ENCODE assay signal across 15 cellular contexts in genomic region chrX:72045141-72045540, GRCh38.
DNase-seq lines count a peak whose midpoint lies in the region; ATAC-seq and TF ChIP-seq lines count a peak whose summit lies in the region.
"Had no signal": no experiment of that assay in that cellular context is flagged by ENCODE, and none has a peak within 500 bp of the region (broad histone marks: within the 10 kb centered on the region; RNA-seq: fewer than 3 reads in every experiment).

No MANE protein-coding gene starts in this region.

- H3K27ac Mint-ChIP-seq in MCF 10A (ENCODE audit: low read depth, unreplicated experiment), result no peak overlapping the region
- H3K27ac Mint-ChIP-seq: activated B cell treated with CpG ODN at 0.5 μM for 24 hours had no signal

- H3K27me3 ChIP-seq in breast epithelium, result peaks cover 0 to 59% of the 10 kb centered on the region in 2 donors
- H3K27me3 ChIP-seq in effector memory CD4-positive, alpha-beta T cell (replicated peaks; ENCODE audit: control insufficient read depth, insufficient read depth, low read length, poor library complexity, severe bottlenecking), result no peaks in the 10 kb centered on the region
- H3K27me3 ChIP-seq in muscle layer of colon (ENCODE audit: control insufficient read depth in 1 of 2, insufficient read depth in 2 of 2, low read length in 2 of 2), result peaks cover 0 to 7% of the 10 kb centered on the region in 2 donors
- H3K27me3 ChIP-seq: body of pancreas had no signal

- no peaks in the 10 kb centered on the region for H3K36me3 ChIP-seq in breast epithelium
- no peaks in the 10 kb centered on the region for H3K36me3 ChIP-seq in effector memory CD4-positive, alpha-beta T cell (ENCODE audit: control insufficient read depth, insufficient read depth, low read length)
- no peaks in the 10 kb centered on the region for H3K36me3 ChIP-seq in muscle layer of colon (ENCODE audit: insufficient read depth, low read length)

- no peaks in the 10 kb centered on the region for H3K4me1 ChIP-seq in breast epithelium
- peaks cover 24% of the 10 kb centered on the region for H3K4me1 ChIP-seq in effector memory CD4-positive, alpha-beta T cell (ENCODE audit: control insufficient read depth, insufficient read depth, low read length, poor library complexity, severe bottlenecking)
- H3K4me1 ChIP-seq in muscle layer of colon (ENCODE audit: insufficient read depth, low read length), result peaks cover 44% of the 10 kb centered on the region
- H3K4me1 ChIP-seq: body of pancreas had no signal

- CTCF ChIA-PET in MCF 10A (lab: Yijun Ruan, JAX), result no interaction called here

- no peaks in the 10 kb centered on the region for H3K9me3 ChIP-seq in breast epithelium
- H3K9me3 ChIP-seq in effector memory CD4-positive, alpha-beta T cell (ENCODE audit: control insufficient read depth, low read length), result no peaks in the 10 kb centered on the region
- no peaks in the 10 kb centered on the region for H3K9me3 ChIP-seq in muscle layer of colon (ENCODE audit: low read length)
- H3K9me3 ChIP-seq: body of pancreas had no signal

- H3K27ac ChIP-seq in breast epithelium, result peak overlapping the region; percentile 77 to 91
- peak overlapping the region; percentile 11 for H3K27ac ChIP-seq in effector memory CD4-positive, alpha-beta T cell (ENCODE audit: insufficient read depth, low read length, poor library complexity, severe bottlenecking)
- H3K27ac ChIP-seq in muscle layer of colon (ENCODE audit: low read depth, low read length), result peak overlapping the region; percentile 19
- H3K27ac ChIP-seq: body of pancreas, HL-60, KMS-11 had no signal

- no peaks in the 10 kb centered on the region for H3K9me3 Mint-ChIP-seq in MCF 10A (ENCODE audit: unreplicated experiment)
- H3K9me3 Mint-ChIP-seq: activated B cell treated with CpG ODN at 0.5 μM for 24 hours; CD8-positive, alpha-beta memory T cell had no signal

- no peak overlapping the region for H3K9ac ChIP-seq in muscle layer of colon (ENCODE audit: low read length)
- H3K9ac ChIP-seq: KMS-11 had no signal

- DNase-seq in breast epithelium (ENCODE audit: low spot score in 2 of 2) (no peak), MCF 10A (ENCODE audit: unreplicated experiment) (no peak), ureter (ENCODE audit: low spot score) (peak; percentile 44), CD1c-positive myeloid dendritic cell (ENCODE audit: extremely low spot score) (no peak)
- no peak for DNase-seq in effector memory CD4-positive, alpha-beta T cell
- DNase-seq: activated B cell treated with CpG ODN at 0.5 μM for 24 hours; activated gamma-delta T cell; body of pancreas; CD8-positive, alpha-beta memory T cell; small intestine had no signal

- intact Hi-C loops in breast epithelium (cut with DNase I; ENCODE audit: low total_unique reads), result loop anchor here (10.0 kb wide), 1 partner anchor 80 kb away; no protein-coding TSS in a partner anchor
- intact Hi-C loops in MCF 10A (cut with micrococcal nuclease), result no loop called here

- TF ChIP-seq POLR2A in breast epithelium (IDR thresholded peaks at IDR 0.05), result no peak

- POLR2A ChIA-PET in MCF 10A (lab: Yijun Ruan, JAX), result no interaction called here

- H3K4me3 Mint-ChIP-seq in MCF 10A (ENCODE audit: unreplicated experiment), result no peak overlapping the region
- H3K4me3 Mint-ChIP-seq: activated B cell treated with CpG ODN at 0.5 μM for 24 hours had no signal

- no TSS peak for BruUV-seq in MCF 10A (replicated peaks; lab: Mats Ljungman, UMichigan)

- no peaks in the 10 kb centered on the region for H3K36me3 Mint-ChIP-seq in MCF 10A (ENCODE audit: insufficient read depth, unreplicated experiment)
- H3K36me3 Mint-ChIP-seq: CD8-positive, alpha-beta memory T cell had no signal

- H3K4me3 ChIP-seq in breast epithelium (no peak overlapping the region), muscle layer of colon (ENCODE audit: low read depth in 1 of 2, low read length in 2 of 2) (no peak overlapping the region)
- no peak overlapping the region for H3K4me3 ChIP-seq in effector memory CD4-positive, alpha-beta T cell (ENCODE audit: insufficient read depth, low read depth, low read length, poor library complexity, severe bottlenecking)
- H3K4me3 ChIP-seq: body of pancreas had no signal

- TF ChIP-seq CTCF in breast epithelium (IDR thresholded peaks at IDR 0.05), result no peak
- TF ChIP-seq CTCF in MCF 10A (IDR thresholded peaks at IDR 0.05; ENCODE audit: unreplicated experiment), result no peak

- H3K27me3 Mint-ChIP-seq in MCF 10A (ENCODE audit: insufficient read depth, unreplicated experiment), result peaks cover 100% of the 10 kb centered on the region

- ATAC-seq in GM19455 (IDR thresholded peaks at IDR 0.05; ENCODE audit: unreplicated experiment), result no peak
- no peak for ATAC-seq in GM21528 (IDR thresholded peaks at IDR 0.05; ENCODE audit: low FRiP score, unreplicated experiment)
- ATAC-seq: body of pancreas had no signal

- peaks cover 4% of the 10 kb centered on the region for H3K4me1 Mint-ChIP-seq in MCF 10A (ENCODE audit: insufficient read depth, unreplicated experiment)
- H3K4me1 Mint-ChIP-seq: activated B cell treated with CpG ODN at 0.5 μM for 24 hours had no signal

Comparison
In these comparisons a context has a peak if more than half of its experiments do, and no peak if none do; other contexts are left out.
1. H3K27ac ChIP-seq: peak in every context shown above with its lines; median percentile 84 in breast epithelium; 19 in muscle layer of colon; 11 in effector memory CD4-positive, alpha-beta T cell.